1 cellular context compared by ENCODE assay signal in the genomic region with DNA sequence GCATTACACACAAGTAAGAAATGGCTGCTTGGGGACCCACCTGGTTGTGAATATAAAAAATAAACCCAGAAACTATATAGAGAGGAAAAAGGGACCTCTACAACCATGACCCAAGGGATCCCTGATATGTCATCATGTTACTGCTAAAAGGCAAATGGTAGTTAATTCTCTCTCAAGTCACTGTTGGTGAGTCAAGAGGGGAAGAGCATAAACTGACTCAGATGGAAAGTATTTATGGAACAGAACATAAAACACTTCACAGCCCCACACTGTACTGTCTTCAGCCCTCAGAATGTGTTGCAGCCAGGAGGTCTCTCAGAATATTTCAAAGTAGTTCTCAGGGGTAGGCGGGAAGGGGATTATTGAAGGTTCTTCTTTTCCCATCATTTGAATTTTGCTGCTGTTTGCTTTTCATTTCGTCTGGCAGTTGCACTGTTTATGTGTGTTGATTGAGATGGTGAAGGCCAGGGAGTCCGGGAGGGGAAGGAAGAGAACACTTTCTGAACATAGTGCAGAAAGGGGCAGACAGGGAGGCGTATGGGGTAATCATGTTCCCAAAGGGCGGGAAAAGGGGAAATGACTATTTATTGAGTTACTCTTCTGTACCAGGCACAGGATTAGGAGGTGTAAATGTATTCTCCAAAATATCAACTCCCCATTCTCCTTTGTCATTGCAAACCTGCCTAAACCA.
TF ChIP-seq lines count a peak whose summit lies in the region.

No MANE protein-coding gene starts in this region.

TF ChIP-seq in IMR-90, 13 proteins besides CTCF, POLR2A, EP300 and RAD21 (continued from another document):
- TF ChIP-seq, protein P1, sequence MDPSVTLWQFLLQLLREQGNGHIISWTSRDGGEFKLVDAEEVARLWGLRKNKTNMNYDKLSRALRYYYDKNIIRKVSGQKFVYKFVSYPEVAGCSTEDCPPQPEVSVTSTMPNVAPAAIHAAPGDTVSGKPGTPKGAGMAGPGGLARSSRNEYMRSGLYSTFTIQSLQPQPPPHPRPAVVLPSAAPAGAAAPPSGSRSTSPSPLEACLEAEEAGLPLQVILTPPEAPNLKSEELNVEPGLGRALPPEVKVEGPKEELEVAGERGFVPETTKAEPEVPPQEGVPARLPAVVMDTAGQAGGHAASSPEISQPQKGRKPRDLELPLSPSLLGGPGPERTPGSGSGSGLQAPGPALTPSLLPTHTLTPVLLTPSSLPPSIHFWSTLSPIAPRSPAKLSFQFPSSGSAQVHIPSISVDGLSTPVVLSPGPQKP (IDR thresholded peaks at IDR 0.05; ENCODE audit: borderline replicate concordance, low read depth, low read length) = no peak
